8 cellular contexts compared by ENCODE assay signal in the genomic region with DNA sequence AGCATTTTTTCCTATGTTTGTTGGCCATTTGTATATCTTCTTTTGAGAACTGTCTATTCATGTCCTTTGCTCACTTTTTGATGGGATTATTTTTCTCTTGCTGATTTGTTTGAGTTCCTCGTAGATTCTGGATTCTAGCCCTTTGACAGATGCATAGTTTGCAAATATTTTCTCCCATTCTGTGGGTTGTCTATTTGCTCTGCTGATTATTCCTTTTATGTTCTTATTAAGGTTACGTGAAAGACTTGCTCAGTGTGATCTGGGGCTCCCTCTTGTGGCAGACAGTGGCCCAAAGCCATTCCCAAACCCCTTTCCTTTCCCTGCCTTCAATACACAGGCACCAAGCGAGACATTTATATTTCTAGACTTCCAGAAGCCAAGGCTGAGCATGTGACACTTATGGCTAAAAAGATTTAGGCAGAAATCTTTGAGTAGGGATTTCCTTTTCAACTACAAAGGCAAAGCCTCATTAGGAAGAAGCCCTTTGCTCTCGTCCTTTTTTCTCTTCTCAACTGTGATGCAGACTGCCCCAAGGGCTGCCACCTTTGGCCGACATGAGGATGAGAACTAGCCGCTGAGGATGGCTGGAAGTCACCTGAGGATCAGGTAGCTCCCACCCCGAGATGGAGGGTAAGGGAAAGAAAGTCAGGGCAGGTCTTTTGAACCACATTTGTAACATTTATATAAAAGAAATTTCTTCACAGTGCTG. TPM values are rescaled to one million over a fixed set of nuclear protein-coding genes. Genes with fewer than 3 reads are reported as not detected.
DNase-seq lines count a peak whose midpoint lies in the region; ATAC-seq, FAIRE-seq and TF ChIP-seq lines count a peak whose summit lies in the region.

No MANE protein-coding gene starts in this region.

- no peaks in the 10 kb centered on the region for H4K20me1 ChIP-seq in mammary epithelial cell (ENCODE audit: insufficient read depth, low read length)

- DNase-seq in GM03348 (ENCODE audit: low spot score) (peak; percentile 83), mammary epithelial cell (peak; percentile 59), islet precursor cell (peak; percentile 75)
- peak; percentile 48 to 59 for DNase-seq in stimulated activated CD4-positive, alpha-beta T cell treated with anti-CD3 and anti-CD28 coated beads, Interleukin-1b, Interleukin-23, amount 100 ng/mL, for 4 hours (ENCODE audit: low read depth in 2 of 2)

- peak; percentile 79 for FAIRE-seq in TTC549 (lab: Jason Lieb, UNC)

- ATAC-seq in HG03039 (IDR thresholded peaks at IDR 0.05; ENCODE audit: unreplicated experiment), result no peak
- no peak for ATAC-seq in GM21529 (IDR thresholded peaks at IDR 0.05; ENCODE audit: unreplicated experiment)

- H3K4me2 ChIP-seq in mammary epithelial cell (ENCODE audit: insufficient read depth, low read depth, low read length), result no peak overlapping the region

- intact Hi-C loops in mammary epithelial cell (cut with micrococcal nuclease), result loop anchor here (1.0 to 5.0 kb wide), 5 partner anchors 140 to 604 kb away; no protein-coding TSS in a partner anchor

- no peaks in the 10 kb centered on the region for H3K27me3 ChIP-seq in mammary epithelial cell (ENCODE audit: insufficient read depth, low read length)

- no peak overlapping the region for H3K4me3 ChIP-seq in mammary epithelial cell (replicated peaks in 1 of 3; ENCODE audit: insufficient read depth in 1 of 3, low read depth in 2 of 3, low read length in 3 of 3)

- H3K79me2 ChIP-seq in mammary epithelial cell (ENCODE audit: insufficient read depth, low read length), result no peaks in the 10 kb centered on the region

- 21% methylated on average over 7 of the region's 7 CpGs for WGBS in mammary epithelial cell (ENCODE audit: low coverage, missing lambda C conversion rate)

- no peak overlapping the region for H3K9ac ChIP-seq in mammary epithelial cell (ENCODE audit: insufficient read depth, low read length)

- no peaks in the 10 kb centered on the region for H3K9me3 ChIP-seq in mammary epithelial cell (replicated peaks; ENCODE audit: insufficient read depth, low read length)

- no TSS peak for BruUV-seq in mammary epithelial cell (replicated peaks; lab: Mats Ljungman, UMichigan)

- CTCF ChIA-PET in mammary epithelial cell (lab: Charles Lee; ENCODE audit: low non-redundant PET), result no interaction called here

- H3K4me1 ChIP-seq in mammary epithelial cell (ENCODE audit: insufficient read depth, low read length), result no peaks in the 10 kb centered on the region

- peak; percentile 98 for TF ChIP-seq CTCF in LNCAP (IDR thresholded peaks at IDR 0.05)
- TF ChIP-seq CTCF in mammary epithelial cell (conservative IDR thresholded peaks at IDR 0.05 in 1 of 2, IDR thresholded peaks at IDR 0.05 in 1 of 2; ENCODE audit: extremely low read depth in 1 of 2, insufficient read depth in 1 of 2, low read depth in 1 of 2, low read length in 2 of 2), result peak; percentile 92 to 95

- peak overlapping the region; percentile 42 for H2AFZ ChIP-seq in mammary epithelial cell (ENCODE audit: low read depth, low read length)

- no peak overlapping the region for H3K27ac ChIP-seq in mammary epithelial cell (ENCODE audit: insufficient read depth, low read depth, low read length)

- dilution Hi-C loops in mammary epithelial cell (cut with HindIII; ENCODE audit: low sequenced_read_pairs), result no loop called here

- no peaks in the 10 kb centered on the region for H3K36me3 ChIP-seq in mammary epithelial cell (ENCODE audit: insufficient read depth, low read length)

- in situ Hi-C loops in mammary epithelial cell (cut with MboI; ENCODE audit: low sequenced_read_pairs in 2 of 2), result loop anchor here (5.0 to 25.0 kb wide), 2 partner anchors 138 to 594 kb away; no protein-coding TSS in a partner anchor

RNA-seq across cellular contexts. Expression of gene ST8SIA6, which starts 23.6 kb away (rescaled TPM):
- under 1 TPM in 1 of 2 donors, not detected in 1; 0.17 TPM for total RNA-seq in mammary epithelial cell
- not detected for polyA plus RNA-seq in mammary epithelial cell
- not detected for polyA minus RNA-seq in mammary epithelial cell
